Comparison of ENCODE assay signal across 12 cellular contexts in genomic region chr1:25017436-25018109, GRCh38.
DNase-seq lines count a peak whose midpoint lies in the region; ATAC-seq and TF ChIP-seq lines count a peak whose summit lies in the region.
"Had no signal": no experiment of that assay in that cellular context is flagged by ENCODE, and none has a peak within 500 bp of the region (broad histone marks: within the 10 kb centered on the region; RNA-seq: fewer than 3 reads in every experiment).

No MANE protein-coding gene starts in this region.

- POLR2A ChIA-PET in CD4-positive, alpha-beta T cell (lab: Charles Lee) = interaction anchor here (1.1 kb wide), 1 partner anchor 46 kb away, joined by 3 read pairs; no protein-coding TSS in a partner anchor

- peak overlapping the region; percentile 91 for H3K27ac Mint-ChIP-seq in CD4-positive, alpha-beta T cell

- H3K36me3 Mint-ChIP-seq in CD4-positive, alpha-beta T cell (ENCODE audit: low read depth) = no peaks in the 10 kb centered on the region

- peaks cover 48% of the 10 kb centered on the region for H3K4me1 Mint-ChIP-seq in CD4-positive, alpha-beta T cell (ENCODE audit: low read depth)

- H2BK15ac ChIP-seq in mesendoderm (replicated peaks; ENCODE audit: low read depth) = no peak overlapping the region

- no peak overlapping the region for H3K27ac ChIP-seq in CD4-positive, alpha-beta T cell (ENCODE audit: low read depth, low read length)
- no peak overlapping the region for H3K27ac ChIP-seq in mesendoderm (ENCODE audit: low read depth, low read length)
- H3K27ac ChIP-seq: cardiac muscle cell, gastrocnemius medialis had no signal

- no peak overlapping the region for H2AK5ac ChIP-seq in mesendoderm (ENCODE audit: low read length)

- H2BK120ac ChIP-seq in mesendoderm (ENCODE audit: low read depth, low read length) = no peak overlapping the region

- H3K9ac ChIP-seq in adipocyte (ENCODE audit: low read length) (no peak overlapping the region), mesendoderm (ENCODE audit: low read length) (peak overlapping the region; percentile 11)

- peak; percentile 5 for ATAC-seq in CD4-positive, alpha-beta T cell (ENCODE audit: poor library complexity)
- ATAC-seq: gastrocnemius medialis had no signal

- H3K9me3 Mint-ChIP-seq in CD4-positive, alpha-beta T cell = no peaks in the 10 kb centered on the region

- no peaks in the 10 kb centered on the region for H3K79me1 ChIP-seq in mesendoderm (ENCODE audit: low read length)

- H3K36me3 ChIP-seq in adipocyte (ENCODE audit: control insufficient read depth, insufficient read depth, low read length, severe bottlenecking) (no peaks in the 10 kb centered on the region), mesendoderm (ENCODE audit: control insufficient read depth, insufficient read depth, low read length) (no peaks in the 10 kb centered on the region)
- H3K36me3 ChIP-seq: cardiac muscle cell, gastrocnemius medialis had no signal

- H3K27me3 ChIP-seq in CD4-positive, alpha-beta T cell (ENCODE audit: control insufficient read depth, insufficient read depth, low read length) = no peaks in the 10 kb centered on the region
- H3K27me3 ChIP-seq in adipocyte (replicated peaks; ENCODE audit: control insufficient read depth, insufficient read depth, low read length) = peaks cover 22% of the 10 kb centered on the region
- H3K27me3 ChIP-seq in mesendoderm (ENCODE audit: insufficient read depth, low read length, poor library complexity) = no peaks in the 10 kb centered on the region
- H3K27me3 ChIP-seq: cardiac muscle cell, gastrocnemius medialis had no signal

- peak overlapping the region; percentile 59 for H3K56ac ChIP-seq in mesendoderm (ENCODE audit: low read length)

- CTCF ChIA-PET in CD4-positive, alpha-beta T cell (lab: Charles Lee) = no interaction called here

- H3K9me3 ChIP-seq in CD4-positive, alpha-beta T cell (ENCODE audit: control insufficient read depth, low read length) = no peaks in the 10 kb centered on the region
- no peaks in the 10 kb centered on the region for H3K9me3 ChIP-seq in adipocyte (ENCODE audit: control insufficient read depth, low read length)
- H3K9me3 ChIP-seq: gastrocnemius medialis had no signal

- H3K4me3 Mint-ChIP-seq in CD4-positive, alpha-beta T cell = peak overlapping the region; percentile 1

- H3K79me2 ChIP-seq in mesendoderm (ENCODE audit: control insufficient read depth, insufficient read depth, low read length) = no peaks in the 10 kb centered on the region

- no peak overlapping the region for H4K5ac ChIP-seq in mesendoderm (ENCODE audit: low read length)

- no peak overlapping the region for H3K4me3 ChIP-seq in adipocyte (ENCODE audit: low read length)
- no peak overlapping the region for H3K4me3 ChIP-seq in mesendoderm (ENCODE audit: low read length)
- H3K4me3 ChIP-seq: cardiac muscle cell, gastrocnemius medialis had no signal

- no peak overlapping the region for H3K23ac ChIP-seq in mesendoderm (ENCODE audit: low read length)

- TF ChIP-seq CTCF in CD4-positive, alpha-beta T cell (IDR thresholded peaks at IDR 0.05) = no peak

- no peaks in the 10 kb centered on the region for H3K4me1 ChIP-seq in adipocyte (ENCODE audit: control insufficient read depth, insufficient read depth, low read length)
- H3K4me1 ChIP-seq in mesendoderm (ENCODE audit: control insufficient read depth, low read depth, low read length) = peaks cover 12% of the 10 kb centered on the region

- DNase-seq in CD4-positive, alpha-beta T cell = no peak
- DNase-seq in HuH-7.5 (ENCODE audit: low spot score) = peak; percentile 26
- DNase-seq in adipocyte (ENCODE audit: low read depth) = peak; percentile 31
- peak; percentile 79 for DNase-seq in mesendoderm
- DNase-seq in GOT3 (lab: John Stamatoyannopoulos, UW) = no peak
- DNase-seq in DMS153 (lab: John Stamatoyannopoulos, UW) = no peak
- DNase-seq in stimulated activated CD4-positive, alpha-beta T cell treated with anti-CD3 and anti-CD28 coated beads, Interleukin-4, amount 100 ng/mL, for 24 hours = no peak
- DNase-seq in effector CD4-positive, alpha-beta T cell = no peak
- DNase-seq: DMS79 treated with DMSO at 0.1 percent for 48 hours, gastrocnemius medialis, HCEC 1CT had no signal

- no peak overlapping the region for H3K4me2 ChIP-seq in mesendoderm (ENCODE audit: low read length)

- H3K27me3 Mint-ChIP-seq in CD4-positive, alpha-beta T cell = no peaks in the 10 kb centered on the region

- H3K18ac ChIP-seq in mesendoderm (ENCODE audit: low read length) = peak overlapping the region; percentile 4

- no peak overlapping the region for H4K8ac ChIP-seq in mesendoderm (ENCODE audit: low read depth, low read length)

- no CpG with 5 or more reads among the region's 11 CpGs for WGBS in mesendoderm (ENCODE audit: extremely low coverage, insufficient coverage, low lambda C conversion rate)

- no peak overlapping the region for H2BK5ac ChIP-seq in mesendoderm (ENCODE audit: low read length)

- intact Hi-C loops in CD4-positive, alpha-beta T cell (cut with DNase I, micrococcal nuclease) = loop anchor here in 1 of 2 experiments (2.0 kb wide), 1 partner anchor 21 kb away; no protein-coding TSS in a partner anchor

- no peak overlapping the region for H3K4ac ChIP-seq in mesendoderm (ENCODE audit: low read depth, low read length)

Comparison
In these comparisons a context has a peak if more than half of its experiments do, and no peak if none do; other contexts are left out.
1. DNase-seq: peak in HuH-7.5 (single experiment), adipocyte (single experiment) and mesendoderm (single experiment); none in CD4-positive, alpha-beta T cell (0 of 10), GOT3 (single experiment), DMS153 (single experiment), stimulated activated CD4-positive, alpha-beta T cell treated with anti-CD3 and anti-CD28 coated beads, Interleukin-4, amount 100 ng/mL, for 24 hours (single experiment) and effector CD4-positive, alpha-beta T cell (single experiment).